ENCODE assay signal across 1 cellular context in genomic region chr11:82901165-82901938, GRCh38.
TF ChIP-seq lines count a peak whose summit lies in the region.

TSS of gene DDIAS (plus strand) at chr11:82901736. CDS start at chr11:82914739, 13,003 bp downstream.

TF ChIP-seq in WTC11, 78 proteins besides CTCF, POLR2A, EP300 and RAD21 (continued from another document):
- no peak for TF ChIP-seq FOXJ3 (CRISPR knock-in tag; IDR thresholded peaks at IDR 0.05; ENCODE audit: borderline replicate concordance)
- TF ChIP-seq FOXK1 (CRISPR knock-in tag; IDR thresholded peaks at IDR 0.05) = 0 out of 2 replicates have a peak, but pooled peaks have one; percentile 36
- TF ChIP-seq, protein P1, sequence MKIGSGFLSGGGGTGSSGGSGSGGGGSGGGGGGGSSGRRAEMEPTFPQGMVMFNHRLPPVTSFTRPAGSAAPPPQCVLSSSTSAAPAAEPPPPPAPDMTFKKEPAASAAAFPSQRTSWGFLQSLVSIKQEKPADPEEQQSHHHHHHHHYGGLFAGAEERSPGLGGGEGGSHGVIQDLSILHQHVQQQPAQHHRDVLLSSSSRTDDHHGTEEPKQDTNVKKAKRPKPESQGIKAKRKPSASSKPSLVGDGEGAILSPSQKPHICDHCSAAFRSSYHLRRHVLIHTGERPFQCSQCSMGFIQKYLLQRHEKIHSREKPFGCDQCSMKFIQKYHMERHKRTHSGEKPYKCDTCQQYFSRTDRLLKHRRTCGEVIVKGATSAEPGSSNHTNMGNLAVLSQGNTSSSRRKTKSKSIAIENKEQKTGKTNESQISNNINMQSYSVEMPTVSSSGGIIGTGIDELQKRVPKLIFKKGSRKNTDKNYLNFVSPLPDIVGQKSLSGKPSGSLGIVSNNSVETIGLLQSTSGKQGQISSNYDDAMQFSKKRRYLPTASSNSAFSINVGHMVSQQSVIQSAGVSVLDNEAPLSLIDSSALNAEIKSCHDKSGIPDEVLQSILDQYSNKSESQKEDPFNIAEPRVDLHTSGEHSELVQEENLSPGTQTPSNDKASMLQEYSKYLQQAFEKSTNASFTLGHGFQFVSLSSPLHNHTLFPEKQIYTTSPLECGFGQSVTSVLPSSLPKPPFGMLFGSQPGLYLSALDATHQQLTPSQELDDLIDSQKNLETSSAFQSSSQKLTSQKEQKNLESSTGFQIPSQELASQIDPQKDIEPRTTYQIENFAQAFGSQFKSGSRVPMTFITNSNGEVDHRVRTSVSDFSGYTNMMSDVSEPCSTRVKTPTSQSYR (CRISPR knock-in tag; IDR thresholded peaks at IDR 0.05) = no peak
- peak; percentile 20; the same call in 1 of the 2 replicates for TF ChIP-seq NFE2L1 (CRISPR knock-in tag; IDR thresholded peaks at IDR 0.05)
- TF ChIP-seq KAT7 (CRISPR knock-in tag; IDR thresholded peaks at IDR 0.05; ENCODE audit: borderline replicate concordance) = no peak
- TF ChIP-seq, protein P2, sequence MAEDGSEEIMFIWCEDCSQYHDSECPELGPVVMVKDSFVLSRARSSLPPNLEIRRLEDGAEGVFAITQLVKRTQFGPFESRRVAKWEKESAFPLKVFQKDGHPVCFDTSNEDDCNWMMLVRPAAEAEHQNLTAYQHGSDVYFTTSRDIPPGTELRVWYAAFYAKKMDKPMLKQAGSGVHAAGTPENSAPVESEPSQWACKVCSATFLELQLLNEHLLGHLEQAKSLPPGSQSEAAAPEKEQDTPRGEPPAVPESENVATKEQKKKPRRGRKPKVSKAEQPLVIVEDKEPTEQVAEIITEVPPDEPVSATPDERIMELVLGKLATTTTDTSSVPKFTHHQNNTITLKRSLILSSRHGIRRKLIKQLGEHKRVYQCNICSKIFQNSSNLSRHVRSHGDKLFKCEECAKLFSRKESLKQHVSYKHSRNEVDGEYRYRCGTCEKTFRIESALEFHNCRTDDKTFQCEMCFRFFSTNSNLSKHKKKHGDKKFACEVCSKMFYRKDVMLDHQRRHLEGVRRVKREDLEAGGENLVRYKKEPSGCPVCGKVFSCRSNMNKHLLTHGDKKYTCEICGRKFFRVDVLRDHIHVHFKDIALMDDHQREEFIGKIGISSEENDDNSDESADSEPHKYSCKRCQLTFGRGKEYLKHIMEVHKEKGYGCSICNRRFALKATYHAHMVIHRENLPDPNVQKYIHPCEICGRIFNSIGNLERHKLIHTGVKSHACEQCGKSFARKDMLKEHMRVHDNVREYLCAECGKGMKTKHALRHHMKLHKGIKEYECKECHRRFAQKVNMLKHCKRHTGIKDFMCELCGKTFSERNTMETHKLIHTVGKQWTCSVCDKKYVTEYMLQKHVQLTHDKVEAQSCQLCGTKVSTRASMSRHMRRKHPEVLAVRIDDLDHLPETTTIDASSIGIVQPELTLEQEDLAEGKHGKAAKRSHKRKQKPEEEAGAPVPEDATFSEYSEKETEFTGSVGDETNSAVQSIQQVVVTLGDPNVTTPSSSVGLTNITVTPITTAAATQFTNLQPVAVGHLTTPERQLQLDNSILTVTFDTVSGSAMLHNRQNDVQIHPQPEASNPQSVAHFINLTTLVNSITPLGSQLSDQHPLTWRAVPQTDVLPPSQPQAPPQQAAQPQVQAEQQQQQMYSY (CRISPR knock-in tag; IDR thresholded peaks at IDR 0.05) = peak; percentile 87
- TF ChIP-seq MXD4 (CRISPR knock-in tag; IDR thresholded peaks at IDR 0.05; ENCODE audit: borderline replicate concordance) = no peak
